ENCODE assay signal across 22 cellular contexts in the genomic region with DNA sequence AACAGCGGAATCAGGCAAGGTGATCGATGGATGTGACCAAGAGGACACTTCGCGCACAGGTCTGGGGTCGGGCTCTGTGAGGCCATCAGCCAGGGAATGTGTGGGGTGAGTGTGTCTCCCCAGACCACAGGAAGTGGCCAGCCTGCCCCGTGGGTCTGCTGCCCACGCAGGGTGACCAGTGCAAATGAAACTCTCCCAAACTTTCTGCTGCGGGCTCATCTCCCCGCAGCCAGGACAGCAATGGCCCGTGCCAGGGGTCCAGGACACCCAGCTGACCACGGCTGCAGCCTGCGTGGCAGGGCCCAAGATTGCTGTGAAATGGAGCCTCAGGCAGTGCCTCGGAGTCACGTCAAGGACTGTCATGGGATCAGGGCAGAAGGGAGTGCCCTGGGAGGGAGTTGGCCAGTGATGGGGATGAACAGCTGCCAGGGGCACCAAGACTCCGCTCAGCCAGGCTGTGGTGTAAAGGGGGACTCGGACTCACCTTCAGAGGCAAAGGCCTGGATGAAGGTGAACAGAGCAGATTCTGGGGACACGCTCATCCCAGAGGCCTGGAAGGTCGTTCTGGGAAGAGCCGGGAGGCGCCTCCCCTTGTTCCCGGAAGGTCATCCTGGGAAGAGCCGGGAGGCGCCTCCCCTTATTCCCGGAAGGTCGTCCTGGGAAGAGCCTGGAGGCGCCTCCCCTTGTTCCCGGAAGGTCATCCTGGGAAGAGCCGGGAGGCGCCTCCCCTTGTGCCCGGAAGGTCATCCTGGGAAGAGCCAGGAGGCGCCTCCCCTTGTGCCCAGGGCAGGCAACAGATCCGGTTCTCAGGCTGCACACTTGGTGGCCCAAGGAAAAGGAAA.
A peak's percentile ranks its signal among the peaks of the same experiment; 100 is the strongest.
DNase-seq lines count a peak whose midpoint lies in the region; ATAC-seq, FAIRE-seq and TF ChIP-seq lines count a peak whose summit lies in the region.
"Had no signal": no experiment of that assay in that cellular context is flagged by ENCODE, and none has a peak within 500 bp of the region (broad histone marks: within the 10 kb centered on the region; RNA-seq: fewer than 3 reads in every experiment).

No MANE protein-coding gene starts in this region.

- peaks cover 0 to 13% (median 2%) of the 10 kb centered on the region in 12 donors for H3K9me3 ChIP-seq in heart left ventricle
- H3K9me3 ChIP-seq in left ventricle myocardium inferior (replicated peaks) = peaks cover 12% of the 10 kb centered on the region
- H3K9me3 ChIP-seq in hepatocyte (ENCODE audit: low read depth) = no peaks in the 10 kb centered on the region
- H3K9me3 ChIP-seq: uterus had no signal

- no peaks in the 10 kb centered on the region for H4K20me1 ChIP-seq in hepatocyte (ENCODE audit: insufficient read depth, poor library complexity, severe bottlenecking)

- H3K9me2 ChIP-seq in hepatocyte (replicated peaks; ENCODE audit: insufficient read depth) = no peaks in the 10 kb centered on the region

- H3K27ac ChIP-seq in heart left ventricle = peak overlapping the region in 9 of 12 donors; percentile 46 to 91 (median 66)
- H3K27ac ChIP-seq in left ventricle myocardium inferior (replicated peaks) = peak overlapping the region; percentile 91
- H3K27ac ChIP-seq in hepatocyte = no peak overlapping the region
- H3K27ac ChIP-seq: uterus had no signal

- H3K27me3 ChIP-seq in heart left ventricle (no peaks in the 10 kb centered on the region), left ventricle myocardium inferior (ENCODE audit: low read depth) (peaks cover 7% of the 10 kb centered on the region), hepatocyte (no peaks in the 10 kb centered on the region)
- H3K27me3 ChIP-seq: uterus had no signal

- H3K4me1 ChIP-seq in heart left ventricle (peaks cover 0 to 6% (median 0%) of the 10 kb centered on the region in 12 donors), left ventricle myocardium inferior (peaks cover 3% of the 10 kb centered on the region), hepatocyte (ENCODE audit: insufficient read depth) (no peaks in the 10 kb centered on the region)
- H3K4me1 ChIP-seq: uterus had no signal

- intact Hi-C loops in heart left ventricle (cut with DNase I) = no loop called here
- intact Hi-C loops in Right ventricle myocardium superior (cut with DNase I) = no loop called here
- intact Hi-C loops in left ventricle myocardium inferior (cut with micrococcal nuclease) = no loop called here
- intact Hi-C loops in posterior vena cava (cut with DNase I) = no loop called here
- intact Hi-C loops in left colon (cut with DNase I, micrococcal nuclease) = no loop called here

- H3K36me3 ChIP-seq in heart left ventricle (no peaks in the 10 kb centered on the region), left ventricle myocardium inferior (no peaks in the 10 kb centered on the region), hepatocyte (replicated peaks; ENCODE audit: insufficient read depth, low read depth) (no peaks in the 10 kb centered on the region)
- H3K36me3 ChIP-seq: uterus had no signal

- TF ChIP-seq POLR2A in heart left ventricle (IDR thresholded peaks at IDR 0.05) = no peak

- ATAC-seq in heart left ventricle (peak; percentile 47 to 84 (median 65)), Right ventricle myocardium superior (ENCODE audit: poor library complexity) (no peak), left colon (no peak)
- ATAC-seq: activated naive CD4-positive, alpha-beta T cell treated with anti-CD3 and anti-CD28 coated beads, Interleukin-2, amount 50 U/mL, for 72 hours; GM12878; T-helper 17 cell had no signal

- H3K4me3 ChIP-seq in heart left ventricle (peak overlapping the region in 7 of 12 donors; percentile 10 to 31 (median 22)), left ventricle myocardium inferior (peak overlapping the region; percentile 56), hepatocyte (no peak overlapping the region)
- H3K4me3 ChIP-seq: GM12878, uterus had no signal

- no peaks in the 10 kb centered on the region for H3K79me2 ChIP-seq in hepatocyte

- 65 to 80% (median 69%) methylated on average over 23 to 32 of the region's 32 CpGs for WGBS in heart left ventricle, 4 donors
- 85% methylated on average over 32 of the region's 32 CpGs for WGBS in hepatocyte (ENCODE audit: low lambda C conversion rate, missing lambda C conversion rate)

- TF ChIP-seq CTCF in heart left ventricle (IDR thresholded peaks at IDR 0.05) (no peak), left ventricle myocardium inferior (IDR thresholded peaks at IDR 0.05; ENCODE audit: borderline replicate concordance) (no peak), hepatocyte (IDR thresholded peaks at IDR 0.05; ENCODE audit: poor library complexity) (no peak)

- peak; percentile 17 for FAIRE-seq in urothelium cell line (lab: Jason Lieb, UNC)
- FAIRE-seq: colon, GM12878, keratinocyte had no signal

- no peak overlapping the region for H2AFZ ChIP-seq in hepatocyte

- H3K4me2 ChIP-seq in hepatocyte = no peak overlapping the region

- DNase-seq in heart left ventricle (peak in 3 of 5 donors; percentile 23 to 72 (median 44)), Right ventricle myocardium superior (no peak), left ventricle myocardium inferior (peak; percentile 36), posterior vena cava (ENCODE audit: low spot score) (peak; percentile 63), urothelium cell line (ENCODE audit: low spot score) (peak; percentile 63), hepatocyte (ENCODE audit: low spot score) (no peak), left colon (no peak), NCI-H446 (lab: John Stamatoyannopoulos, UW) (no peak)
- DNase-seq: ACHN; activated CD4-positive, alpha-beta memory T cell treated with anti-CD3 and anti-CD28 coated beads for 36 hours; activated T-cell treated with anti-CD3 and anti-CD28 coated beads, Interleukin-2, amount 50 U/mL, for 1 hour; DMS 273 treated with DMSO at 0.1 percent for 48 hours; hippocampal formation; NCI-H1436; retina; SIG-M5; T-helper 17 cell; uterus had no signal

Comparison
In these comparisons a context has a peak if more than half of its experiments do, and no peak if none do; other contexts are left out.
1. ATAC-seq: peak in heart left ventricle (4 of 4); none in Right ventricle myocardium superior (single experiment) and left colon (single experiment).
2. DNase-seq: peak in heart left ventricle (3 of 5), left ventricle myocardium inferior (single experiment), posterior vena cava (single experiment) and urothelium cell line (single experiment); none in Right ventricle myocardium superior (single experiment), hepatocyte (single experiment), left colon (0 of 2) and NCI-H446 (0 of 2).